Comparison of ENCODE assay signal across 36 cellular contexts in the genomic region with DNA sequence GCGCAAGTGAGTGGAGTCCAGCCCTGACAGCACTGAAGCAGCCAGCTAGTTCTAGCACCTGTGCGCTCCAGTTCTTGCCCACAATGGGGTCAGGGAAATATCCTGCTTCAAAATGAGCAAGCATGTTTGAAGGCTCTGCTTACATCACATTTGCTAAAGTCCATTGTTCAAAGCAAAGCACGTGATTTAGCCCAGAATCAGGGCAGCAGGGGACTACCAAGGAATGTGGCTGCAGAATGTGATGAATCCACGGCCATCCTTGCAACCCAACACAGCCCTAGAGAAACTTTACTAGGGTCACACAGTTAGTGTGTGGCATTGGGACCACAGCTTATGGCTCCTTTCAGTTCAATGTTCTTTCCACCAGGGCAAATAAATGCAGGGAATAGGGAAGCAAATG. TPM values are rescaled to one million over a fixed set of nuclear protein-coding genes. Genes with fewer than 3 reads are reported as not detected.
"Had no signal": no experiment of that assay in that cellular context is flagged by ENCODE, and none has a peak within 500 bp of the region (broad histone marks: within the 10 kb centered on the region; RNA-seq: fewer than 3 reads in every experiment).

No MANE protein-coding gene starts in this region.

- H3K4me3 ChIP-seq: gastroesophageal sphincter, hepatocyte, left lung, lower lobe of right lung, skin epidermis had no signal

- H3K27ac ChIP-seq: gastroesophageal sphincter, hepatocyte, left lung, lower lobe of right lung, neutrophil, skin epidermis had no signal

- H3K9me3 Mint-ChIP-seq: activated naive CD4-positive, alpha-beta T cell treated with anti-CD3 and anti-CD28 coated beads, Interleukin-2, amount 10 ng/mL, durations not matched to agents 7 days and 5 days; activated naive CD8-positive, alpha-beta T cell treated with anti-CD3 and anti-CD28 coated beads, Interleukin-2, amount 10 ng/mL, durations not matched to agents 7 days and 5 days; activated T-cell treated with anti-CD3 and anti-CD28 coated beads, Interleukin-2, amount 50 U/mL, for 24 hours; stimulated activated naive CD8-positive, alpha-beta T cell treated with anti-CD3 and anti-CD28 coated beads, Interleukin-15, amount 100 ng/mL, for 72 hours; T-helper 2 cell treated with Interferon-gamma antibody and Interleukin-4, amounts not matched to agents 5 μg/mL and 100 μg/mL, for 36 hours had no signal

- H3K27ac Mint-ChIP-seq: activated naive CD4-positive, alpha-beta T cell treated with anti-CD3 and anti-CD28 coated beads, Interleukin-2, amount 10 ng/mL, durations not matched to agents 7 days and 5 days; activated naive CD8-positive, alpha-beta T cell treated with anti-CD3 and anti-CD28 coated beads, Interleukin-2, amount 10 ng/mL, durations not matched to agents 7 days and 5 days; activated T-cell treated with anti-CD3 and anti-CD28 coated beads, Interleukin-2, amount 50 U/mL, for 24 hours; effector memory CD8-positive, alpha-beta T cell; natural killer cell treated with Interleukin-12 subunit alpha and Interleukin-12 subunit beta and Interleukin-15 and Interleukin-18, amount 100 ng/mL, for 72 hours; progenitor cell of endocrine pancreas; stimulated activated naive CD8-positive, alpha-beta T cell treated with anti-CD3 and anti-CD28 coated beads, Interleukin-15, amount 100 ng/mL, for 72 hours; T-helper 2 cell treated with Interferon-gamma antibody and Interleukin-4, amounts not matched to agents 5 μg/mL and 100 μg/mL, for 36 hours; type B pancreatic cell had no signal

- DNase-seq: activated CD4-positive, alpha-beta T cell treated with anti-CD3 and anti-CD28 coated beads for 48 hours; activated CD4-positive, alpha-beta T cell treated with anti-CD3 and anti-CD28 coated beads, Interleukin-2, amount 50 U/mL, for 48 hours; activated CD8-positive, alpha-beta memory T cell treated with anti-CD3 and anti-CD28 coated beads, Interleukin-2, amount 50 U/mL, for 48 hours; activated gamma-delta T cell; activated naive CD4-positive, alpha-beta T cell treated with anti-CD3 and anti-CD28 coated beads, Interleukin-2, amount 10 ng/mL, durations not matched to agents 7 days and 5 days; activated naive CD8-positive, alpha-beta T cell treated with anti-CD3 and anti-CD28 coated beads, Interleukin-2, amount 10 ng/mL, durations not matched to agents 7 days and 5 days; activated T-cell treated with anti-CD3 and anti-CD28 coated beads, Interleukin-2, amount 50 U/mL, for 24 hours; caudate nucleus; cortex of kidney; effector memory CD8-positive, alpha-beta T cell; kidney glomerular epithelial cell; left lung; lower lobe of right lung; mesenchymal stem cell; stimulated activated CD4-positive, alpha-beta T cell treated with anti-CD3 and anti-CD28 coated beads, Interleukin-12 subunit alpha, Interleukin-12 subunit beta, amount 100 ng/mL, for 4 hours; stimulated activated CD4-positive, alpha-beta T cell treated with anti-CD3 and anti-CD28 coated beads, Interleukin-4, amount 100 ng/mL, for 1 hour; stimulated activated naive CD8-positive, alpha-beta T cell treated with anti-CD3 and anti-CD28 coated beads, Interleukin-15, amount 100 ng/mL, for 72 hours; substantia nigra; T-helper 1 cell had no signal

- H3K9me3 ChIP-seq: gastroesophageal sphincter, left lung, lower lobe of right lung, neutrophil had no signal

- H3K27me3 ChIP-seq: gastroesophageal sphincter, hepatocyte, left lung, neutrophil had no signal

- ATAC-seq: effector memory CD8-positive, alpha-beta T cell; gastroesophageal sphincter; left lung; lower lobe of right lung; natural killer cell treated with Interleukin-12 subunit alpha and Interleukin-12 subunit beta and Interleukin-15 and Interleukin-18, amount 100 ng/mL, for 72 hours; sciatic nerve had no signal

- H3K36me3 ChIP-seq: gastroesophageal sphincter, left lung, lower lobe of right lung, neutrophil had no signal

- H3K4me1 Mint-ChIP-seq: activated naive CD4-positive, alpha-beta T cell treated with anti-CD3 and anti-CD28 coated beads, Interleukin-2, amount 10 ng/mL, durations not matched to agents 7 days and 5 days; stimulated activated naive CD8-positive, alpha-beta T cell treated with anti-CD3 and anti-CD28 coated beads, Interleukin-15, amount 100 ng/mL, for 72 hours had no signal

- H3K4me3 Mint-ChIP-seq: activated naive CD4-positive, alpha-beta T cell treated with anti-CD3 and anti-CD28 coated beads, Interleukin-2, amount 10 ng/mL, durations not matched to agents 7 days and 5 days; activated naive CD8-positive, alpha-beta T cell treated with anti-CD3 and anti-CD28 coated beads, Interleukin-2, amount 10 ng/mL, durations not matched to agents 7 days and 5 days; activated T-cell treated with anti-CD3 and anti-CD28 coated beads, Interleukin-2, amount 50 U/mL, for 24 hours; effector memory CD8-positive, alpha-beta T cell; natural killer cell treated with Interleukin-12 subunit alpha and Interleukin-12 subunit beta and Interleukin-15 and Interleukin-18, amount 100 ng/mL, for 72 hours; stimulated activated naive CD8-positive, alpha-beta T cell treated with anti-CD3 and anti-CD28 coated beads, Interleukin-15, amount 100 ng/mL, for 72 hours; T-helper 2 cell treated with Interferon-gamma antibody and Interleukin-4, amounts not matched to agents 5 μg/mL and 100 μg/mL, for 36 hours; type B pancreatic cell had no signal

- H3K4me1 ChIP-seq: gastroesophageal sphincter, left lung, lower lobe of right lung had no signal

- H3K36me3 Mint-ChIP-seq: activated naive CD4-positive, alpha-beta T cell treated with anti-CD3 and anti-CD28 coated beads, Interleukin-2, amount 10 ng/mL, durations not matched to agents 7 days and 5 days; activated naive CD8-positive, alpha-beta T cell treated with anti-CD3 and anti-CD28 coated beads, Interleukin-2, amount 10 ng/mL, durations not matched to agents 7 days and 5 days; natural killer cell treated with Interleukin-12 subunit alpha and Interleukin-12 subunit beta and Interleukin-15 and Interleukin-18, amount 100 ng/mL, for 72 hours; type B pancreatic cell had no signal

RNA-seq across cellular contexts. Expression of a gene that starts 47.3 kb away (rescaled TPM):
- total RNA-seq: activated naive CD8-positive, alpha-beta T cell treated with anti-CD3 and anti-CD28 coated beads, Interleukin-2, amount 10 ng/mL, durations not matched to agents 7 days and 5 days; astrocyte; chondrocyte; endothelial cell of umbilical vein; fibroblast of lung; fibroblast of villous mesenchyme; mononuclear cell; natural killer cell treated with Interleukin-12 subunit alpha and Interleukin-12 subunit beta and Interleukin-15 and Interleukin-18, amount 100 ng/mL, for 72 hours; osteocyte; progenitor cell of endocrine pancreas; sciatic nerve had no signal
- polyA plus RNA-seq: endothelial cell of umbilical vein, esophagus, fibroblast of lung had no signal
